3 cellular contexts compared by ENCODE assay signal in genomic region chr12:23238957-23239356, GRCh38.
"Had no signal": no experiment of that assay in that cellular context is flagged by ENCODE, and none has a peak within 500 bp of the region (broad histone marks: within the 10 kb centered on the region; RNA-seq: fewer than 3 reads in every experiment).

No MANE protein-coding gene starts in this region.

- ATAC-seq: GM12878 had no signal

- DNase-seq: GDM1, GF-D8 had no signal

- H3K4me3 ChIP-seq: GM12878 had no signal
